ENCODE assay signal across 23 cellular contexts in genomic region chr9:128211551-128212281, GRCh38. TPM values are rescaled to one million over a fixed set of nuclear protein-coding genes. Genes with fewer than 3 reads are reported as not detected.
DNase-seq lines count a peak whose midpoint lies in the region; ATAC-seq, FAIRE-seq and TF ChIP-seq lines count a peak whose summit lies in the region.
"Had no signal": no experiment of that assay in that cellular context is flagged by ENCODE, and none has a peak within 500 bp of the region (broad histone marks: within the 10 kb centered on the region; RNA-seq: fewer than 3 reads in every experiment).

No MANE protein-coding gene starts in this region.

- H3K27me3 Mint-ChIP-seq in Calu3 (ENCODE audit: unreplicated experiment) (no peaks in the 10 kb centered on the region), astrocyte (ENCODE audit: low read depth, unreplicated experiment) (peaks cover 3% of the 10 kb centered on the region)
- H3K27me3 Mint-ChIP-seq in naive thymus-derived CD8-positive, alpha-beta T cell, result peaks cover 0 to 14% (median 8%) of the 10 kb centered on the region in 5 donors

- no peak overlapping the region for H3K9ac ChIP-seq in astrocyte (ENCODE audit: low read length)

- no peak overlapping the region for H2AFZ ChIP-seq in astrocyte (ENCODE audit: low read depth, low read length)

- H3K4me1 Mint-ChIP-seq in Calu3 (ENCODE audit: low read depth, unreplicated experiment), result peaks cover 29% of the 10 kb centered on the region
- peaks cover 18% of the 10 kb centered on the region for H3K4me1 Mint-ChIP-seq in astrocyte (ENCODE audit: low read depth, unreplicated experiment)
- no peaks in the 10 kb centered on the region for H3K4me1 Mint-ChIP-seq in naive thymus-derived CD8-positive, alpha-beta T cell
- H3K4me1 Mint-ChIP-seq: CD4-positive, alpha-beta memory T cell; naive B cell had no signal

- H3K9me3 Mint-ChIP-seq in Calu3 (ENCODE audit: low read depth, unreplicated experiment) (no peaks in the 10 kb centered on the region), astrocyte (ENCODE audit: unreplicated experiment) (no peaks in the 10 kb centered on the region)
- H3K9me3 Mint-ChIP-seq in naive thymus-derived CD8-positive, alpha-beta T cell, result no peaks in the 10 kb centered on the region
- H3K9me3 Mint-ChIP-seq: activated CD4-positive, alpha-beta T cell treated with anti-CD3 and anti-CD28 coated beads, Interleukin-2, amount 10 ng/mL, durations not matched to agents 24 days and 14 days; activated naive CD8-positive, alpha-beta T cell treated with anti-CD3 and anti-CD28 coated beads, Interleukin-2, amount 50 U/mL, for 24 hours; CD4-positive, alpha-beta memory T cell; naive B cell had no signal

- no TSS peak for BruUV-seq in Calu3 (replicated peaks; lab: Mats Ljungman, UMichigan)

- no peaks in the 10 kb centered on the region for H3K27me3 ChIP-seq in astrocyte (ENCODE audit: insufficient read depth, low read length)
- H3K27me3 ChIP-seq in testis, result no peaks in the 10 kb centered on the region
- H3K27me3 ChIP-seq: gastroesophageal sphincter had no signal

- H3K27ac ChIP-seq in astrocyte (ENCODE audit: low read depth, low read length), result no peak overlapping the region
- no peak overlapping the region for H3K27ac ChIP-seq in testis

- H3K36me3 ChIP-seq in astrocyte (ENCODE audit: insufficient read depth, low read length) (no peaks in the 10 kb centered on the region), testis (ENCODE audit: low read depth, missing control alignments) (no peaks in the 10 kb centered on the region)
- H3K36me3 ChIP-seq: gastroesophageal sphincter had no signal

- peak overlapping the region; percentile 27 for H3K27ac Mint-ChIP-seq in Calu3 (ENCODE audit: unreplicated experiment)
- no peak overlapping the region for H3K27ac Mint-ChIP-seq in astrocyte (ENCODE audit: unreplicated experiment)
- peak overlapping the region in 1 of 10 donors; percentile 15 for H3K27ac Mint-ChIP-seq in naive thymus-derived CD8-positive, alpha-beta T cell
- H3K27ac Mint-ChIP-seq: activated CD4-positive, alpha-beta T cell treated with anti-CD3 and anti-CD28 coated beads, Interleukin-2, amount 10 ng/mL, durations not matched to agents 24 days and 14 days; activated naive CD8-positive, alpha-beta T cell treated with anti-CD3 and anti-CD28 coated beads, Interleukin-2, amount 50 U/mL, for 24 hours; naive B cell had no signal

- no peak overlapping the region for H3K4me2 ChIP-seq in astrocyte (ENCODE audit: low read length)

- peaks cover 12% of the 10 kb centered on the region for H4K20me1 ChIP-seq in astrocyte (ENCODE audit: insufficient read depth, low read length)

- H3K4me3 Mint-ChIP-seq in Calu3 (ENCODE audit: low read depth, unreplicated experiment) (peak overlapping the region; percentile 22), astrocyte (ENCODE audit: unreplicated experiment) (peak overlapping the region; percentile 45)
- no peak overlapping the region for H3K4me3 Mint-ChIP-seq in naive thymus-derived CD8-positive, alpha-beta T cell
- H3K4me3 Mint-ChIP-seq: activated CD4-positive, alpha-beta T cell treated with anti-CD3 and anti-CD28 coated beads, Interleukin-2, amount 10 ng/mL, durations not matched to agents 24 days and 14 days; activated naive CD8-positive, alpha-beta T cell treated with anti-CD3 and anti-CD28 coated beads, Interleukin-2, amount 50 U/mL, for 24 hours; naive B cell had no signal

- H3K4me3 ChIP-seq in astrocyte (ENCODE audit: insufficient read depth, low read depth, low read length), result no peak overlapping the region
- no peak overlapping the region for H3K4me3 ChIP-seq in testis
- H3K4me3 ChIP-seq: gastroesophageal sphincter, lung, skin epidermis had no signal

- FAIRE-seq in astrocyte (lab: Jason Lieb, UNC) (no peak), GM19239 (lab: Jason Lieb, UNC) (no peak)

- H3K36me3 Mint-ChIP-seq in Calu3 (ENCODE audit: insufficient read depth, unreplicated experiment) (peaks cover 21% of the 10 kb centered on the region), astrocyte (ENCODE audit: low read depth, unreplicated experiment) (no peaks in the 10 kb centered on the region)
- H3K36me3 Mint-ChIP-seq in naive thymus-derived CD8-positive, alpha-beta T cell, result no peaks in the 10 kb centered on the region
- H3K36me3 Mint-ChIP-seq: CD4-positive, alpha-beta memory T cell; naive B cell had no signal

- H3K4me1 ChIP-seq in astrocyte (ENCODE audit: insufficient read depth, low read length), result peaks cover 23% of the 10 kb centered on the region
- no peaks in the 10 kb centered on the region for H3K4me1 ChIP-seq in testis

- no peak for TF ChIP-seq POLR2A in testis (IDR thresholded peaks at IDR 0.05)

- POLR2A ChIA-PET in naive thymus-derived CD8-positive, alpha-beta T cell (lab: Charles Lee), result interaction anchor here (0.8 kb wide), 1 partner anchor 74 kb away, joined by 7 read pairs; no protein-coding TSS in a partner anchor

- TF ChIP-seq CTCF in Calu3 (IDR thresholded peaks at IDR 0.05; ENCODE audit: unreplicated experiment), result no peak
- TF ChIP-seq CTCF in astrocyte (IDR thresholded peaks at IDR 0.05; ENCODE audit: insufficient read depth, low read depth, low read length), result no peak
- TF ChIP-seq CTCF in testis (IDR thresholded peaks at IDR 0.05), result no peak

- H3K79me2 ChIP-seq in astrocyte (ENCODE audit: insufficient read depth, low read length), result peaks cover 4% of the 10 kb centered on the region

- CTCF ChIA-PET in Calu3 (lab: Charles Lee), result interaction anchor here (1.0 kb wide), 1 partner anchor 19 kb away, joined by 3 read pairs; no protein-coding TSS in a partner anchor

- DNase-seq in Calu3 (peak; percentile 32), astrocyte (ENCODE audit: low read depth) (no peak), kidney tubule cell (ENCODE audit: low spot score) (peak; percentile 92), posterior vena cava (ENCODE audit: low spot score) (peak; percentile 43), testis (no peak), GM19239 (ENCODE audit: insufficient read length, low spot score) (no peak)
- no peak for DNase-seq in naive thymus-derived CD8-positive, alpha-beta T cell
- no peak for DNase-seq in stimulated activated naive CD4-positive, alpha-beta T cell (lab: John Stamatoyannopoulos, UW)
- DNase-seq: activated CD4-positive, alpha-beta T cell treated with anti-CD3 and anti-CD28 coated beads, Interleukin-2, amount 10 ng/mL, durations not matched to agents 24 days and 14 days; activated effector memory CD4-positive, alpha-beta T cell treated with Interleukin-2 at 50 U/mL for 16 hours; activated naive CD8-positive, alpha-beta T cell treated with anti-CD3 and anti-CD28 coated beads, Interleukin-2, amount 50 U/mL, for 24 hours; CD4-positive, alpha-beta memory T cell; DND-41; erythroblast; naive B cell; NCI-H1048; NCI-H2029 treated with DMSO at 0.1 percent for 48 hours; NCI-H446 treated with DMSO at 0.1 percent for 48 hours; Right ventricle myocardium superior; stimulated activated CD4-positive, alpha-beta T cell treated with anti-CD3 and anti-CD28 coated beads, Interleukin-4, amount 100 ng/mL, for 1 hour had no signal

- WGBS in testis, 2 donors, result 60 to 66% methylated on average over 6 to 7 of the region's 7 CpGs

- no peak for ATAC-seq in naive thymus-derived CD8-positive, alpha-beta T cell
- ATAC-seq: activated naive CD8-positive, alpha-beta T cell treated with anti-CD3 and anti-CD28 coated beads, Interleukin-2, amount 50 U/mL, for 24 hours; gastroesophageal sphincter had no signal

- intact Hi-C loops in Calu3 (cut with micrococcal nuclease; ENCODE audit: unreplicated experiment), result no loop called here
- intact Hi-C loops in posterior vena cava (cut with DNase I), result no loop called here
- intact Hi-C loops in testis (cut with DNase I; ENCODE audit: low total_unique reads), result no loop called here

- H3K9me3 ChIP-seq in astrocyte (ENCODE audit: insufficient read depth, low read depth, low read length), result no peaks in the 10 kb centered on the region
- no peaks in the 10 kb centered on the region for H3K9me3 ChIP-seq in testis
- H3K9me3 ChIP-seq: gastroesophageal sphincter had no signal

RNA-seq across cellular contexts. Expression of gene DNM1, which starts 8.5 kb away (rescaled TPM):
- total RNA-seq in Calu3 (2022) (30.8 and 40.0 TPM in 2 replicates), astrocyte (29.7 and 37.6 TPM in 2 replicates), posterior vena cava (10 to 100 TPM; 19.0 to 46.5 TPM), testis (1 to 10 TPM; 8.0 to 9.8 TPM)
- 10.7 TPM for polyA plus RNA-seq in testis (ENCODE audit: insufficient read depth, low read depth, low replicate concordance)
- 1 to 10 TPM; 1.1 to 1.5 TPM for total RNA-seq in naive thymus-derived CD8-positive, alpha-beta T cell
- polyA plus RNA-seq in naive thymus-derived CD8-positive, alpha-beta T cell, result under 1 TPM in 2 of 3 donors, not detected in 1; 0.08 to 0.28 TPM
- polyA plus RNA-seq: CD4-positive, alpha-beta memory T cell had no signal

RNA-seq across cellular contexts. Expression of gene CIZ1, which starts 20.3 kb away (rescaled TPM):
- total RNA-seq in Calu3 (2022) (85.8 and 93.7 TPM in 2 replicates), astrocyte (110 and 117 TPM in 2 replicates), posterior vena cava (10 to 100 TPM; 88.3 to 99.4 TPM), testis (100 to 1,000 TPM; 114 to 115 TPM)
- polyA plus RNA-seq in testis (ENCODE audit: insufficient read depth, low read depth, low replicate concordance), result 159 TPM
- total RNA-seq in naive thymus-derived CD8-positive, alpha-beta T cell, result 100 to 1,000 TPM; 134 to 141 TPM
- polyA plus RNA-seq in naive thymus-derived CD8-positive, alpha-beta T cell, result 10 to 100 TPM in 2 of 3 donors, 1 to 10 TPM in 1; 7.4 to 39.2 (median 13.2) TPM

RNA-seq across cellular contexts. Expression of gene BBLN, which starts 51.7 kb away (rescaled TPM):
- total RNA-seq in Calu3 (2022) (77.6 and 82.3 TPM in 2 replicates), astrocyte (47.3 and 56.6 TPM in 2 replicates), posterior vena cava (10 to 100 TPM; 41.9 to 49.1 TPM), testis (100 to 1,000 TPM; 219 to 225 TPM)
- 56.9 TPM for polyA plus RNA-seq in testis (ENCODE audit: insufficient read depth, low read depth, low replicate concordance)
- total RNA-seq in naive thymus-derived CD8-positive, alpha-beta T cell, result 10 to 100 TPM; 47.7 to 48.2 TPM
- 100 to 1,000 TPM; 116 to 122 (median 121) TPM for polyA plus RNA-seq in naive thymus-derived CD8-positive, alpha-beta T cell

Comparison
In these comparisons a context has a peak if more than half of its experiments do, and no peak if none do; other contexts are left out.
1. DNase-seq: peak in Calu3 (single experiment), kidney tubule cell (single experiment) and posterior vena cava (single experiment); none in astrocyte (single experiment), testis (single experiment), naive thymus-derived CD8-positive, alpha-beta T cell (0 of 10), stimulated activated naive CD4-positive, alpha-beta T cell (0 of 6) and GM19239 (single experiment).
2. H3K4me3 Mint-ChIP-seq: peak in Calu3 (single experiment) and astrocyte (single experiment); none in naive thymus-derived CD8-positive, alpha-beta T cell (0 of 10).